Comparison of ENCODE assay signal across 9 cellular contexts in the genomic region with DNA sequence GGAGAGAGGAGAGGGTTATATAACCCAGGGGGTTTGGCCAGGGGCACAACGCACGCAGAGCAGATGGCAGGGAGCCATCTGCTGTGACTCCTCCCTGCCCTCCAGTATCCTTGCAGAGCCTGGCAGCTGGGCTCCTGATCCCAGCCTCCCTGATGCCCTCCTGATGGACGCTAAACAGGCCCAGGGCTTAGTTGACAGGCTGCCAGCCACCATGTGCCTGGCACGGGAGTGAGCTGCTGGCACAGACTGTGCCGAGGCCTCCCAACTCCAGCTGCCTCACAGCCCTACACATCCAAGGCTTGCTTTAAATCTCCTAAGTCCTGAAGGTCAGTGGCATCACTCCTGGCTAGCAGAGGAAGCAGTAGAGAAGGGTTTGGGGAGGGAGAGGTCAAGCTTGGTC. TPM values are rescaled to one million over a fixed set of nuclear protein-coding genes. Genes with fewer than 3 reads are reported as not detected.
DNase-seq lines count a peak whose midpoint lies in the region; ATAC-seq and TF ChIP-seq lines count a peak whose summit lies in the region.
"Had no signal": no experiment of that assay in that cellular context is flagged by ENCODE, and none has a peak within 500 bp of the region (broad histone marks: within the 10 kb centered on the region; RNA-seq: fewer than 3 reads in every experiment).

No MANE protein-coding gene starts in this region.

- H3K36me3 ChIP-seq in heart left ventricle: peaks cover 0 to 45% (median 38%) of the 10 kb centered on the region in 9 donors

- no peak for DNase-seq in activated B cell treated with CpG ODN at 0.5 μM for 24 hours
- peak; percentile 82 to 93 (median 86) for DNase-seq in heart left ventricle
- peak; percentile 67 for DNase-seq in sciatic nerve (ENCODE audit: low spot score)
- no peak for DNase-seq in AG08395 (ENCODE audit: low spot score)

- intact Hi-C loops in activated B cell treated with CpG ODN at 0.5 μM for 24 hours (cut with micrococcal nuclease): no loop called here
- intact Hi-C loops in heart left ventricle (cut with DNase I): loop anchor here in 2 of 10 donors (2.0 kb wide), 2 partner anchors 15 to 17 kb away; a partner anchor contains a TSS
- intact Hi-C loops in sciatic nerve (cut with DNase I): no loop called here

- H3K27me3 ChIP-seq in heart left ventricle: no peaks in the 10 kb centered on the region

- CTCF ChIA-PET in activated B cell treated with CpG ODN at 0.5 μM for 24 hours (lab: Charles Lee): no interaction called here

- H3K27ac Mint-ChIP-seq in IgD-negative memory B cell (peak overlapping the region in 1 of 3 donors; percentile 96), activated B cell treated with CpG ODN at 0.5 μM for 24 hours (no peak overlapping the region)

- H3K9me3 Mint-ChIP-seq in IgD-negative memory B cell (no peaks in the 10 kb centered on the region), activated B cell treated with CpG ODN at 0.5 μM for 24 hours (no peaks in the 10 kb centered on the region)

- H3K9me3 ChIP-seq in heart left ventricle: no peaks in the 10 kb centered on the region

- H3K4me3 Mint-ChIP-seq in IgD-negative memory B cell (peak overlapping the region; percentile 93 to 99 (median 98)), activated B cell treated with CpG ODN at 0.5 μM for 24 hours (peak overlapping the region; percentile 95)

- peaks cover 6% of the 10 kb centered on the region for H3K36me3 Mint-ChIP-seq in IgD-negative memory B cell
- peaks cover 37% of the 10 kb centered on the region for H3K36me3 Mint-ChIP-seq in activated B cell treated with CpG ODN at 0.5 μM for 24 hours (ENCODE audit: low read depth)

- ATAC-seq in activated B cell treated with CpG ODN at 0.5 μM for 24 hours (ENCODE audit: low read depth) (no peak), heart left ventricle (peak; percentile 71 to 79 (median 78)), sciatic nerve (no peak), GM18868 (IDR thresholded peaks at IDR 0.05; ENCODE audit: unreplicated experiment) (no peak), GM19452 (IDR thresholded peaks at IDR 0.05; ENCODE audit: unreplicated experiment) (no peak), GM18511 (IDR thresholded peaks at IDR 0.05; ENCODE audit: unreplicated experiment) (no peak)

- peaks cover 7 to 24% (median 9%) of the 10 kb centered on the region in 3 donors for H3K4me1 Mint-ChIP-seq in IgD-negative memory B cell
- peaks cover 17% of the 10 kb centered on the region for H3K4me1 Mint-ChIP-seq in activated B cell treated with CpG ODN at 0.5 μM for 24 hours

- 32 to 38% (median 35%) methylated on average over 4 to 5 of the region's 5 CpGs for WGBS in heart left ventricle, 4 donors

- H3K27ac ChIP-seq in heart left ventricle: peak overlapping the region; percentile 92 to 99 (median 96)
- H3K27ac ChIP-seq: SK-N-MC had no signal

- no peak for TF ChIP-seq CTCF in activated B cell treated with CpG ODN at 0.5 μM for 24 hours (IDR thresholded peaks at IDR 0.05)
- no peak for TF ChIP-seq CTCF in heart left ventricle (IDR thresholded peaks at IDR 0.05)

- H3K27me3 Mint-ChIP-seq in IgD-negative memory B cell (peaks cover under 1% of the 10 kb centered on the region), activated B cell treated with CpG ODN at 0.5 μM for 24 hours (no peaks in the 10 kb centered on the region)

- POLR2A ChIA-PET in activated B cell treated with CpG ODN at 0.5 μM for 24 hours (lab: Charles Lee): no interaction called here

- peak overlapping the region in 7 of 12 donors; percentile 69 to 93 (median 85) for H3K4me3 ChIP-seq in heart left ventricle

- no peak for TF ChIP-seq POLR2A in heart left ventricle (IDR thresholded peaks at IDR 0.05)

- H3K4me1 ChIP-seq in heart left ventricle: peaks cover 0 to 30% (median 16%) of the 10 kb centered on the region in 12 donors

RNA-seq across cellular contexts. Expression of a gene that starts 16.7 kb away (rescaled TPM):
- not detected for polyA plus RNA-seq in IgD-negative memory B cell
- total RNA-seq in activated B cell treated with CpG ODN at 0.5 μM for 24 hours: not detected in 2 replicates
- total RNA-seq in heart left ventricle: 10 to 100 TPM; 11.2 to 29.6 (median 15.8) TPM
- 10 to 100 TPM in 1 of 2 donors, 1 to 10 TPM in 1; 8.0 to 14.5 TPM for polyA plus RNA-seq in heart left ventricle
- total RNA-seq in sciatic nerve: 39.9 TPM

RNA-seq across cellular contexts. Expression of a gene that starts 41.9 kb away (rescaled TPM):
- not detected for polyA plus RNA-seq in IgD-negative memory B cell
- total RNA-seq in activated B cell treated with CpG ODN at 0.5 μM for 24 hours: not detected in 2 replicates
- not detected for total RNA-seq in heart left ventricle
- not detected for polyA plus RNA-seq in heart left ventricle
- not detected for total RNA-seq in sciatic nerve

Comparison
In these comparisons a context has a peak if more than half of its experiments do, and no peak if none do; other contexts are left out.
1. ATAC-seq: peak in heart left ventricle (4 of 4); none in activated B cell treated with CpG ODN at 0.5 μM for 24 hours (single experiment), sciatic nerve (single experiment), GM18868 (single experiment), GM19452 (single experiment) and GM18511 (single experiment).
2. DNase-seq: peak in heart left ventricle (5 of 5) and sciatic nerve (single experiment); none in activated B cell treated with CpG ODN at 0.5 μM for 24 hours (single experiment) and AG08395 (single experiment).
3. RNA of a gene that starts 16.7 kb away (total RNA-seq): 39.9 TPM in sciatic nerve (single experiment) and 11.2 to 29.6 TPM in heart left ventricle; not detected in activated B cell treated with CpG ODN at 0.5 μM for 24 hours; every median in the first group is over 10 times any median in the second.